Comparison of ENCODE assay signal across 8 cellular contexts in the genomic region with DNA sequence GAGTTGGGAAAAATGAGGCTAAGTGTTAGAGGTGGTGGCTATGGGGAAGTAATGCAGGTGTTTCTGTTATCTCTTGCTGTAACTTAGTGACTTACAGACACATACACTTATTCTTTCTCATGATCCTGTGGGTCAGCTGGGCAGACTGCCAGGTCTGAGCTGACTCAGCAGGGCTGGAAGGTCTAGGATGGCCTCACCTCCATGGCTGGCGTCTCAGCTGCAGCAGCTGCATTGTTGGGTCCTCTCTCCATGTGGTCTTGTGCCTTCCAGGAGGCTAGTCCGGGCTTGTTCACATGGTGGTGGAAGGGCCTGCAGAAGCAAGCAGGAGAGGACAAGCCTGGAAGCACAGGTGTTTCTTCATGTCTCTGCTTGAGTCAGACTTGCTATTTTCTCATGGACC.
A peak's percentile ranks its signal among the peaks of the same experiment; 100 is the strongest.
DNase-seq lines count a peak whose midpoint lies in the region; ATAC-seq and TF ChIP-seq lines count a peak whose summit lies in the region.

No MANE protein-coding gene starts in this region.

- H3K4me3 Mint-ChIP-seq in CD14-positive monocyte = no peak overlapping the region
- no peak overlapping the region for H3K4me3 Mint-ChIP-seq in activated T-cell treated with anti-CD3 and anti-CD28 coated beads, Interleukin-2, amount 50 U/mL, for 24 hours

- H3K9me3 Mint-ChIP-seq in CD14-positive monocyte = peaks cover 0 to 2% (median 0%) of the 10 kb centered on the region in 7 donors
- no peaks in the 10 kb centered on the region for H3K9me3 Mint-ChIP-seq in activated T-cell treated with anti-CD3 and anti-CD28 coated beads, Interleukin-2, amount 50 U/mL, for 24 hours

- DNase-seq in NCI-H748 treated with DMSO at 0.1 percent for 48 hours (lab: John Stamatoyannopoulos, UW) = peak; percentile 25
- peak; percentile 97 for DNase-seq in glomerular visceral epithelial cell (ENCODE audit: extremely low spot score)
- no peak for DNase-seq in activated naive CD4-positive, alpha-beta T cell treated with anti-CD3 and anti-CD28 coated beads, Interleukin-2, amount 50 U/mL, for 16 hours
- DNase-seq in DMS114 treated with DMSO at 0.1 percent for 48 hours (lab: John Stamatoyannopoulos, UW; ENCODE audit: unreplicated experiment) = no peak
- DNase-seq in CD14-positive monocyte (ENCODE audit: low spot score) = no peak
- no peak for DNase-seq in activated T-cell treated with anti-CD3 and anti-CD28 coated beads, Interleukin-2, amount 50 U/mL, for 24 hours

- H3K27me3 Mint-ChIP-seq in CD14-positive monocyte (ENCODE audit: low read depth in 3 of 3) = peaks cover 2 to 6% (median 5%) of the 10 kb centered on the region in 3 donors
- H3K27me3 Mint-ChIP-seq in activated T-cell treated with anti-CD3 and anti-CD28 coated beads, Interleukin-2, amount 50 U/mL, for 24 hours = peaks cover 55% of the 10 kb centered on the region

- H3K36me3 Mint-ChIP-seq in CD14-positive monocyte = peaks cover 0 to 10% of the 10 kb centered on the region in 2 donors
- H3K36me3 Mint-ChIP-seq in activated T-cell treated with anti-CD3 and anti-CD28 coated beads, Interleukin-2, amount 50 U/mL, for 24 hours (ENCODE audit: low read depth) = no peaks in the 10 kb centered on the region

- ATAC-seq in GM18867 (IDR thresholded peaks at IDR 0.05; ENCODE audit: unreplicated experiment) = peak; percentile 75
- ATAC-seq in HG02852 (IDR thresholded peaks at IDR 0.05; ENCODE audit: unreplicated experiment) = peak; percentile 70

- no peak for TF ChIP-seq CTCF in CD14-positive monocyte (IDR thresholded peaks at IDR 0.05)

- peak overlapping the region in 1 of 7 donors; percentile 61 for H3K27ac Mint-ChIP-seq in CD14-positive monocyte
- H3K27ac Mint-ChIP-seq in activated T-cell treated with anti-CD3 and anti-CD28 coated beads, Interleukin-2, amount 50 U/mL, for 24 hours = no peak overlapping the region

- intact Hi-C loops in CD14-positive monocyte (cut with micrococcal nuclease) = no loop called here

- H3K4me1 Mint-ChIP-seq in CD14-positive monocyte = peaks cover 12% of the 10 kb centered on the region
- peaks cover 11% of the 10 kb centered on the region for H3K4me1 Mint-ChIP-seq in activated T-cell treated with anti-CD3 and anti-CD28 coated beads, Interleukin-2, amount 50 U/mL, for 24 hours (ENCODE audit: low read depth)

Comparison
In these comparisons a context has a peak if more than half of its experiments do, and no peak if none do; other contexts are left out.
1. DNase-seq: peak in NCI-H748 treated with DMSO at 0.1 percent for 48 hours (single experiment) and glomerular visceral epithelial cell (single experiment); none in activated naive CD4-positive, alpha-beta T cell treated with anti-CD3 and anti-CD28 coated beads, Interleukin-2, amount 50 U/mL, for 16 hours (single experiment), DMS114 treated with DMSO at 0.1 percent for 48 hours (single experiment), CD14-positive monocyte (single experiment) and activated T-cell treated with anti-CD3 and anti-CD28 coated beads, Interleukin-2, amount 50 U/mL, for 24 hours (single experiment).